Comparison of ENCODE assay signal across 11 cellular contexts in the genomic region with DNA sequence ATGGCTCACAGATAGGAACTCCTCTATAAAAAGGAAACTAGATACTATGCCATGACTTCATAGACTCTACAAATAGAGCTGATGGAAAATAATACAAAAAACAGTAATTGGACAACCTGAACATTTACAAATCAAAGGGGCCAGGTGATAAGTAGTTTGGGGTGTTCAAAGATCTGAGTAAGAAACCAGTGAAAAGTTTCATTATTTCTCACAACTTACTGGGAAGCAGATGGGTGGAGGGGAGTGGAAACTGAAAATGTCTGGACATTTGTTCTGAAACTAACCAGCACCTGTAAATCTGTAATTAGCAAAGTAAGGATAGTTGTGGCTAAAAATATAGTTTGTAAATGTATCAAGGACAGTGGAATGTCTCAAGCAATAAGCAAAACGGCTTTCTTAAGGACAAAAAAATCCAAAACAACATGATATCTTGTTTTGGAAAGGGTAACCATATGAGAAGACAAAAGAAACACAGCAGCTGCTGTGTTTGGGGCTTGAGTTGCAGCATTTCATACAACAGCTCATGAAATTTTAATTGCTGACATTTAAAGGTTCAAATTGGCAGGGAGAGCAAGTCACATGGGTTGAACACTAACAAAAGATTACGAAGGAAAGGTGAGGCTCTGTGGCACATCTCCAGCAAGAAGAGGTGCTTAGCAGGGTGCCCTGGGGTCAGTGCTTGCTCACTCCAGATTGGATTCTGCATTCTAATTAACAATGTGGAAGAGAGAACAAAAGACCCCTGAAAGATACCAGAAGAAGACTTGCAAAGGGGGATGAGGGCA. TPM values are rescaled to one million over a fixed set of nuclear protein-coding genes. Genes with fewer than 3 reads are reported as not detected.
DNase-seq lines count a peak whose midpoint lies in the region; TF ChIP-seq lines count a peak whose summit lies in the region.
"Had no signal": no experiment of that assay in that cellular context is flagged by ENCODE, and none has a peak within 500 bp of the region (broad histone marks: within the 10 kb centered on the region; RNA-seq: fewer than 3 reads in every experiment).

No MANE protein-coding gene starts in this region.

- in situ Hi-C loops in brain microvascular endothelial cell (cut with HindIII; ENCODE audit: low pct_ligation_motif_present, low sequenced_read_pairs): no loop called here

- H3K9me3 ChIP-seq in OCI-LY3 (ENCODE audit: insufficient read depth, low read length): no peaks in the 10 kb centered on the region

- no peak for TF ChIP-seq RAD21 in Ishikawa (IDR thresholded peaks at IDR 0.05; ENCODE audit: low read depth)

- no peaks in the 10 kb centered on the region for H4K20me1 ChIP-seq in OCI-LY3 (ENCODE audit: insufficient read depth, low read length)

- TF ChIP-seq EP300 in Ishikawa (IDR thresholded peaks at IDR 0.05; ENCODE audit: borderline replicate concordance): no peak

- no peak overlapping the region for H2AFZ ChIP-seq in OCI-LY3 (ENCODE audit: low read depth, low read length)

- H3K27ac ChIP-seq in OCI-LY3 (ENCODE audit: low read length) (no peak overlapping the region), rectal smooth muscle tissue (ENCODE audit: low read depth, low read length) (peak overlapping the region; percentile 46), brain microvascular endothelial cell (no peak overlapping the region)
- H3K27ac ChIP-seq: RWPE1 had no signal

- TF ChIP-seq CTCF in OCI-LY3 (IDR thresholded peaks at IDR 0.05; ENCODE audit: low read depth, low read length) (no peak), brain microvascular endothelial cell (IDR thresholded peaks at IDR 0.05; ENCODE audit: low read depth, low read length, missing control alignments) (no peak)

- H3K4me1 ChIP-seq in OCI-LY3 (ENCODE audit: low read length) (peaks cover 23% of the 10 kb centered on the region), rectal smooth muscle tissue (ENCODE audit: control insufficient read depth, insufficient read depth, low read length) (peaks cover 18% of the 10 kb centered on the region)

- H3K79me2 ChIP-seq in OCI-LY3 (ENCODE audit: low read length): no peaks in the 10 kb centered on the region

- H3K27me3 ChIP-seq in OCI-LY3 (ENCODE audit: low read depth, low read length) (no peaks in the 10 kb centered on the region), rectal smooth muscle tissue (ENCODE audit: control insufficient read depth, insufficient read depth, low read length) (no peaks in the 10 kb centered on the region), brain microvascular endothelial cell (replicated peaks) (no peaks in the 10 kb centered on the region)

- H3K36me3 ChIP-seq in OCI-LY3 (replicated peaks; ENCODE audit: low read depth, low read length): no peaks in the 10 kb centered on the region
- H3K36me3 ChIP-seq in rectal smooth muscle tissue (ENCODE audit: control insufficient read depth, insufficient read depth, low read length): no peaks in the 10 kb centered on the region
- no peaks in the 10 kb centered on the region for H3K36me3 ChIP-seq in brain microvascular endothelial cell (replicated peaks)

- H3K4me2 ChIP-seq in OCI-LY3 (ENCODE audit: low read length): peak overlapping the region; percentile 38

- H3K4me3 ChIP-seq in OCI-LY3 (ENCODE audit: low read length) (no peak overlapping the region), rectal smooth muscle tissue (ENCODE audit: low read length) (no peak overlapping the region), brain microvascular endothelial cell (ENCODE audit: low read depth, low read length) (no peak overlapping the region)
- H3K4me3 ChIP-seq: skin epidermis had no signal

- H3K9ac ChIP-seq in OCI-LY3 (ENCODE audit: low read length) (no peak overlapping the region), rectal smooth muscle tissue (ENCODE audit: low read length) (no peak overlapping the region)

- DNase-seq in NCI-H1417 (lab: John Stamatoyannopoulos, UW) (peak; percentile 8 to 68 (median 32)), NCI-H1417 treated with DMSO at 0.1 percent for 48 hours (lab: John Stamatoyannopoulos, UW) (no peak), dermis blood vessel endothelial cell (no peak), A172 (ENCODE audit: low spot score) (no peak), brain microvascular endothelial cell (no peak)
- DNase-seq: amniotic stem cell had no signal

TF ChIP-seq in Ishikawa, 13 proteins besides CTCF, POLR2A, EP300 and RAD21:
- no peak for TF ChIP-seq TCF12 (IDR thresholded peaks at IDR 0.05; ENCODE audit: low read depth)
- TF ChIP-seq, protein P1, sequence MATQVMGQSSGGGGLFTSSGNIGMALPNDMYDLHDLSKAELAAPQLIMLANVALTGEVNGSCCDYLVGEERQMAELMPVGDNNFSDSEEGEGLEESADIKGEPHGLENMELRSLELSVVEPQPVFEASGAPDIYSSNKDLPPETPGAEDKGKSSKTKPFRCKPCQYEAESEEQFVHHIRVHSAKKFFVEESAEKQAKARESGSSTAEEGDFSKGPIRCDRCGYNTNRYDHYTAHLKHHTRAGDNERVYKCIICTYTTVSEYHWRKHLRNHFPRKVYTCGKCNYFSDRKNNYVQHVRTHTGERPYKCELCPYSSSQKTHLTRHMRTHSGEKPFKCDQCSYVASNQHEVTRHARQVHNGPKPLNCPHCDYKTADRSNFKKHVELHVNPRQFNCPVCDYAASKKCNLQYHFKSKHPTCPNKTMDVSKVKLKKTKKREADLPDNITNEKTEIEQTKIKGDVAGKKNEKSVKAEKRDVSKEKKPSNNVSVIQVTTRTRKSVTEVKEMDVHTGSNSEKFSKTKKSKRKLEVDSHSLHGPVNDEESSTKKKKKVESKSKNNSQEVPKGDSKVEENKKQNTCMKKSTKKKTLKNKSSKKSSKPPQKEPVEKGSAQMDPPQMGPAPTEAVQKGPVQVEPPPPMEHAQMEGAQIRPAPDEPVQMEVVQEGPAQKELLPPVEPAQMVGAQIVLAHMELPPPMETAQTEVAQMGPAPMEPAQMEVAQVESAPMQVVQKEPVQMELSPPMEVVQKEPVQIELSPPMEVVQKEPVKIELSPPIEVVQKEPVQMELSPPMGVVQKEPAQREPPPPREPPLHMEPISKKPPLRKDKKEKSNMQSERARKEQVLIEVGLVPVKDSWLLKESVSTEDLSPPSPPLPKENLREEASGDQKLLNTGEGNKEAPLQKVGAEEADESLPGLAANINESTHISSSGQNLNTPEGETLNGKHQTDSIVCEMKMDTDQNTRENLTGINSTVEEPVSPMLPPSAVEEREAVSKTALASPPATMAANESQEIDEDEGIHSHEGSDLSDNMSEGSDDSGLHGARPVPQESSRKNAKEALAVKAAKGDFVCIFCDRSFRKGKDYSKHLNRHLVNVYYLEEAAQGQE (IDR thresholded peaks at IDR 0.05; ENCODE audit: low read depth): no peak
- no peak for TF ChIP-seq FOXM1 (IDR thresholded peaks at IDR 0.05; ENCODE audit: borderline replicate concordance, low read depth)
- TF ChIP-seq, protein P2, sequence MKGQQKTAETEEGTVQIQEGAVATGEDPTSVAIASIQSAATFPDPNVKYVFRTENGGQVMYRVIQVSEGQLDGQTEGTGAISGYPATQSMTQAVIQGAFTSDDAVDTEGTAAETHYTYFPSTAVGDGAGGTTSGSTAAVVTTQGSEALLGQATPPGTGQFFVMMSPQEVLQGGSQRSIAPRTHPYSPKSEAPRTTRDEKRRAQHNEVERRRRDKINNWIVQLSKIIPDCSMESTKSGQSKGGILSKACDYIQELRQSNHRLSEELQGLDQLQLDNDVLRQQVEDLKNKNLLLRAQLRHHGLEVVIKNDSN (IDR thresholded peaks at IDR 0.05): peak; percentile 27; the same call in 1 of the 2 replicates
- 0 out of 2 replicates have a peak, but pooled peaks have one; percentile 35 for TF ChIP-seq NFIC (IDR thresholded peaks at IDR 0.05)
- TF ChIP-seq ZBTB7A (IDR thresholded peaks at IDR 0.05; ENCODE audit: low read depth): no peak
- TF ChIP-seq CEBPB (IDR thresholded peaks at IDR 0.05): no peak
- TF ChIP-seq CREB1 (IDR thresholded peaks at IDR 0.05; ENCODE audit: low read depth): no peak
- TF ChIP-seq YY1 (IDR thresholded peaks at IDR 0.05; ENCODE audit: low read depth): no peak
- TF ChIP-seq TEAD4 (IDR thresholded peaks at IDR 0.05): no peak
- TF ChIP-seq EGR1 (IDR thresholded peaks at IDR 0.05): no peak
- TF ChIP-seq, protein P3, sequence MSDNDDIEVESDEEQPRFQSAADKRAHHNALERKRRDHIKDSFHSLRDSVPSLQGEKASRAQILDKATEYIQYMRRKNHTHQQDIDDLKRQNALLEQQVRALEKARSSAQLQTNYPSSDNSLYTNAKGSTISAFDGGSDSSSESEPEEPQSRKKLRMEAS (IDR thresholded peaks at IDR 0.05): no peak
- no peak for TF ChIP-seq TAF1 (IDR thresholded peaks at IDR 0.05; ENCODE audit: low read depth)

RNA-seq across cellular contexts. Expression of a gene that starts 26.7 kb away (rescaled TPM):
- total RNA-seq in dermis blood vessel endothelial cell: 7,970 and 9,720 TPM in 2 replicates
- total RNA-seq in A172 (2014; rRNA removed; shearing (Covaris generic)): 26.4 and 49.2 TPM in 2 replicates

Comparison
In these comparisons a context has a peak if more than half of its experiments do, and no peak if none do; other contexts are left out.
1. DNase-seq: peak in NCI-H1417 (3 of 3); none in NCI-H1417 treated with DMSO at 0.1 percent for 48 hours (single experiment), dermis blood vessel endothelial cell (single experiment), A172 (single experiment) and brain microvascular endothelial cell (single experiment).
2. RNA of a gene that starts 26.7 kb away (total RNA-seq): 7,970 to 9,720 TPM in dermis blood vessel endothelial cell; 26.4 to 49.2 TPM in A172; every median in the first group is over 100 times any median in the second.